ENCODE assay signal across 15 cellular contexts in the genomic region with DNA sequence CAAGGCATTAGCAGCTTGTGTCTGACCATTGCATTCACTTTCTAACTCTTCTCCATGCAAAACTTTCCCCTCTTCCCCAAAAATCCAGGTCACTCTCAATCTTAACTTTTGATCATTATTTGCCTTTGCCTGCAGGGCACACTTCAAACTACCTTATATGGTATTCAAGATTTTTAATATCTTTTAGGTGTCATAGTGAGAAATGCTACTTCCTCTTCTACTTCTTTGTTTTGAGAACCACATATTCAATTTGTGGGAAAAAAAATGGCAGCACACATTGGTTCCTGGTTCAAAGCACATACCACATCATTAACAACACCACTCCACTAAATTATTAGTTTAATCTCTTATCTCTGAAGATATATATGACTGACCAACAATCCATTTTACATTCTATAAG.
DNase-seq lines count a peak whose midpoint lies in the region; ATAC-seq, FAIRE-seq and TF ChIP-seq lines count a peak whose summit lies in the region.
"Had no signal": no experiment of that assay in that cellular context is flagged by ENCODE, and none has a peak within 500 bp of the region (broad histone marks: within the 10 kb centered on the region; RNA-seq: fewer than 3 reads in every experiment).

No MANE protein-coding gene starts in this region.

- FAIRE-seq in pancreas (lab: Jason Lieb, UNC): no peak
- FAIRE-seq: H54, islet of Langerhans had no signal

- H3K36me3 ChIP-seq in OCI-LY3 (replicated peaks; ENCODE audit: low read depth, low read length) (peaks cover 7% of the 10 kb centered on the region), pancreas (no peaks in the 10 kb centered on the region), testis (ENCODE audit: low read depth, missing control alignments) (no peaks in the 10 kb centered on the region)
- H3K36me3 ChIP-seq: BLaER1 treated with 17β-estradiol and CSF1 and Interleukin-3, amounts not matched to agents 10 nM and 100 nM; cardiac muscle cell; gastroesophageal sphincter had no signal

- peak; percentile 85 for ATAC-seq in GM18870 (IDR thresholded peaks at IDR 0.05; ENCODE audit: unreplicated experiment)
- peak; percentile 58 for ATAC-seq in GM21619 (IDR thresholded peaks at IDR 0.05; ENCODE audit: unreplicated experiment)
- peak; percentile 86 for ATAC-seq in HG03159 (IDR thresholded peaks at IDR 0.05; ENCODE audit: unreplicated experiment)
- ATAC-seq in pancreas: no peak
- ATAC-seq: gastroesophageal sphincter had no signal

- peak overlapping the region; percentile 52; the same call in 1 of the 2 replicates for H3K27ac ChIP-seq in OCI-LY3 (ENCODE audit: low read length)
- no peak overlapping the region for H3K27ac ChIP-seq in pancreas
- H3K27ac ChIP-seq in testis: no peak overlapping the region
- H3K27ac ChIP-seq: BLaER1 treated with 17β-estradiol and CSF1 and Interleukin-3, amounts not matched to agents 10 nM and 100 nM; cardiac muscle cell; gastroesophageal sphincter had no signal

- intact Hi-C loops in pancreas (cut with DNase I) (no loop called here), testis (cut with DNase I; ENCODE audit: low total_unique reads) (no loop called here)

- H3K4me1 ChIP-seq in OCI-LY3 (ENCODE audit: low read length) (peaks cover 22% of the 10 kb centered on the region), pancreas (no peaks in the 10 kb centered on the region), testis (no peaks in the 10 kb centered on the region)

- TF ChIP-seq POLR2A in testis (IDR thresholded peaks at IDR 0.05): no peak

- H3K9me3 ChIP-seq in OCI-LY3 (ENCODE audit: insufficient read depth, low read length) (no peaks in the 10 kb centered on the region), pancreas (no peaks in the 10 kb centered on the region), testis (no peaks in the 10 kb centered on the region)

- H3K79me2 ChIP-seq in OCI-LY3 (ENCODE audit: low read length): no peaks in the 10 kb centered on the region

- H3K9ac ChIP-seq in OCI-LY3 (ENCODE audit: low read length): no peak overlapping the region
- H3K9ac ChIP-seq: BLaER1 treated with 17β-estradiol and CSF1 and Interleukin-3, amounts not matched to agents 10 nM and 100 nM had no signal

- no peaks in the 10 kb centered on the region for H4K20me1 ChIP-seq in OCI-LY3 (ENCODE audit: insufficient read depth, low read length)
- H4K20me1 ChIP-seq: BLaER1 treated with 17β-estradiol and CSF1 and Interleukin-3, amounts not matched to agents 10 nM and 100 nM had no signal

- no peak overlapping the region for H3K4me2 ChIP-seq in OCI-LY3 (ENCODE audit: low read length)
- H3K4me2 ChIP-seq: BLaER1 treated with 17β-estradiol and CSF1 and Interleukin-3, amounts not matched to agents 10 nM and 100 nM had no signal

- no peak for TF ChIP-seq CTCF in OCI-LY3 (IDR thresholded peaks at IDR 0.05; ENCODE audit: low read depth, low read length)
- TF ChIP-seq CTCF in pancreas (IDR thresholded peaks at IDR 0.05): no peak
- TF ChIP-seq CTCF in testis (IDR thresholded peaks at IDR 0.05): no peak

- H2AFZ ChIP-seq in OCI-LY3 (ENCODE audit: low read depth, low read length): no peak overlapping the region

- H3K27me3 ChIP-seq in OCI-LY3 (ENCODE audit: low read depth, low read length) (no peaks in the 10 kb centered on the region), pancreas (no peaks in the 10 kb centered on the region), testis (no peaks in the 10 kb centered on the region)
- H3K27me3 ChIP-seq: BLaER1 treated with 17β-estradiol and CSF1 and Interleukin-3, amounts not matched to agents 10 nM and 100 nM; cardiac muscle cell; gastroesophageal sphincter had no signal

- DNase-seq in pancreas (no peak), NCI-H345 (lab: John Stamatoyannopoulos, UW) (no peak), testis (no peak)
- no peak for DNase-seq in activated CD4-positive, alpha-beta T cell treated with anti-CD3 and anti-CD28 coated beads, Interleukin-2, amount 50 U/mL, for 1 hour
- DNase-seq: activated CD4-positive, CD25-positive, alpha-beta regulatory T cell; endodermal cell had no signal

- no peak overlapping the region for H3K4me3 ChIP-seq in OCI-LY3 (ENCODE audit: low read length)
- H3K4me3 ChIP-seq in pancreas: no peak overlapping the region
- no peak overlapping the region for H3K4me3 ChIP-seq in testis
- H3K4me3 ChIP-seq: BLaER1 treated with 17β-estradiol and CSF1 and Interleukin-3, amounts not matched to agents 10 nM and 100 nM; cardiac muscle cell; gastroesophageal sphincter had no signal

Comparison
In these comparisons a context has a peak if more than half of its experiments do, and no peak if none do; other contexts are left out.
1. ATAC-seq: peak in GM18870 (single experiment), GM21619 (single experiment) and HG03159 (single experiment); none in pancreas (0 of 4).